In genomic region chr9:137079401-137079787, GRCh38 we compare ENCODE assay signal across 17 cellular contexts. TPM values are rescaled to one million over a fixed set of nuclear protein-coding genes. Genes with fewer than 3 reads are reported as not detected.
DNase-seq lines count a peak whose midpoint lies in the region; ATAC-seq, FAIRE-seq and TF ChIP-seq lines count a peak whose summit lies in the region.
"Had no signal": no experiment of that assay in that cellular context is flagged by ENCODE, and none has a peak within 500 bp of the region (broad histone marks: within the 10 kb centered on the region; RNA-seq: fewer than 3 reads in every experiment).

No MANE protein-coding gene starts in this region.

- H3K4ac ChIP-seq in H9 (ENCODE audit: low read depth, low read length) (no peak overlapping the region), neuronal stem cell (ENCODE audit: low read length) (no peak overlapping the region)

- H3K23ac ChIP-seq in H9 (ENCODE audit: insufficient read length, low read depth, low read length), result no peak overlapping the region
- peak overlapping the region; percentile 75 for H3K23ac ChIP-seq in neuronal stem cell (ENCODE audit: low read depth, low read length, poor library complexity)

- H3K18ac ChIP-seq in H9 (ENCODE audit: insufficient read length, low read depth, low read length) (no peak overlapping the region), neuronal stem cell (ENCODE audit: low read length) (peak overlapping the region; percentile 35)

- H3K9me3 Mint-ChIP-seq in activated naive CD4-positive, alpha-beta T cell treated with anti-CD3 and anti-CD28 coated beads, Interleukin-2, amount 10 ng/mL, durations not matched to agents 7 days and 5 days, result no peaks in the 10 kb centered on the region
- H3K9me3 Mint-ChIP-seq in H9, result no peaks in the 10 kb centered on the region; a peak in 1 of 5 replicates
- H3K9me3 Mint-ChIP-seq in brain, result peaks cover 0 to 3% (median 0%) of the 10 kb centered on the region in 5 experiments

- H3K27me3 ChIP-seq in H9 (ENCODE audit: insufficient read depth, low read length), result peaks cover 7% of the 10 kb centered on the region; the same call in 1 of the 2 replicates
- peaks cover 29 to 92% (median 68%) of the 10 kb centered on the region in 3 experiments for H3K27me3 ChIP-seq in neuronal stem cell (ENCODE audit: control insufficient read depth in 3 of 3, insufficient read depth in 3 of 3, low read depth in 1 of 3, low read length in 3 of 3)

- H2BK120ac ChIP-seq in H9 (ENCODE audit: low read depth, low read length, poor library complexity, severe bottlenecking), result no peak overlapping the region
- no peak overlapping the region for H2BK120ac ChIP-seq in neuronal stem cell (ENCODE audit: low read depth, low read length)

- no peaks in the 10 kb centered on the region for H3K36me3 ChIP-seq in neuronal stem cell (replicated peaks in 1 of 2; ENCODE audit: control insufficient read depth in 2 of 2, insufficient read depth in 2 of 2, low read length in 2 of 2)

- H2AK5ac ChIP-seq in H9 (ENCODE audit: insufficient read length, low read length) (no peak overlapping the region), neuronal stem cell (ENCODE audit: low read depth, low read length) (peak overlapping the region; percentile 82)

- H4K91ac ChIP-seq in H9 (ENCODE audit: insufficient read length, low read depth, low read length), result no peak overlapping the region
- H4K91ac ChIP-seq in neuronal stem cell (ENCODE audit: low read depth, low read length, poor library complexity), result no peak overlapping the region

- peaks cover 3% of the 10 kb centered on the region for H4K20me1 ChIP-seq in H9 (ENCODE audit: control insufficient read depth, insufficient read depth, insufficient read length)

- TF ChIP-seq CTCF in H9 (conservative IDR thresholded peaks at IDR 0.05) (no peak), brain (conservative IDR thresholded peaks at IDR 0.05) (no peak)

- H3K4me3 Mint-ChIP-seq in activated naive CD4-positive, alpha-beta T cell treated with anti-CD3 and anti-CD28 coated beads, Interleukin-2, amount 10 ng/mL, durations not matched to agents 7 days and 5 days, result peak overlapping the region; percentile 56
- H3K4me3 Mint-ChIP-seq in H9 (peak overlapping the region in 1 of 2 experiments; percentile 68; a peak in 1 of 5 replicates), brain (peak overlapping the region in 3 of 5 experiments; percentile 40 to 60 (median 41))

- TF ChIP-seq POLR2A in GM12892 (IDR thresholded peaks at IDR 0.05; ENCODE audit: low read depth, low read length), result no peak

- H3K4me3 ChIP-seq in neuronal stem cell (ENCODE audit: low read length in 2 of 2), result no peak overlapping the region
- H3K4me3 ChIP-seq: coronary artery had no signal

- no peak overlapping the region for H3K27ac Mint-ChIP-seq in activated naive CD4-positive, alpha-beta T cell treated with anti-CD3 and anti-CD28 coated beads, Interleukin-2, amount 10 ng/mL, durations not matched to agents 7 days and 5 days
- H3K27ac Mint-ChIP-seq in H9 (no peak overlapping the region), brain (no peak overlapping the region)

- H2BK12ac ChIP-seq in H9 (ENCODE audit: insufficient read length, low read depth, low read length) (no peak overlapping the region), neuronal stem cell (ENCODE audit: low read length) (no peak overlapping the region)

- peaks cover 29% of the 10 kb centered on the region for H3K36me3 Mint-ChIP-seq in activated naive CD4-positive, alpha-beta T cell treated with anti-CD3 and anti-CD28 coated beads, Interleukin-2, amount 10 ng/mL, durations not matched to agents 7 days and 5 days
- no peaks in the 10 kb centered on the region; a peak in 1 of 7 replicates for H3K36me3 Mint-ChIP-seq in H9 (ENCODE audit: insufficient read depth in 1 of 3, low read depth in 3 of 3)
- peaks cover 6% of the 10 kb centered on the region for H3K36me3 Mint-ChIP-seq in brain

- H3K9ac ChIP-seq in H9 (ENCODE audit: extremely low read depth, insufficient read length, low read length) (no peak overlapping the region), neuronal stem cell (ENCODE audit: low read depth, low read length, poor library complexity) (no peak overlapping the region)

- H3K27me3 Mint-ChIP-seq in activated naive CD4-positive, alpha-beta T cell treated with anti-CD3 and anti-CD28 coated beads, Interleukin-2, amount 10 ng/mL, durations not matched to agents 7 days and 5 days, result peaks cover 13% of the 10 kb centered on the region
- H3K27me3 Mint-ChIP-seq in H9 (ENCODE audit: low read depth) (peaks cover 44% of the 10 kb centered on the region), brain (peaks cover 90% of the 10 kb centered on the region)

- H3K4me2 ChIP-seq in H9 (ENCODE audit: insufficient read depth, insufficient read length, low read length), result peak overlapping the region; percentile 77
- H3K4me2 ChIP-seq in neuronal stem cell (ENCODE audit: insufficient read depth, low read length, poor library complexity, severe bottlenecking), result no peak overlapping the region

- H3K79me2 ChIP-seq in H9 (ENCODE audit: insufficient read depth, low read length), result no peaks in the 10 kb centered on the region

- H3K4me1 ChIP-seq in H9 (ENCODE audit: insufficient read depth, low read length), result peaks cover 3% of the 10 kb centered on the region; the same call in 1 of the 2 replicates
- peaks cover 8 to 11% of the 10 kb centered on the region in 2 donors for H3K4me1 ChIP-seq in neuronal stem cell (ENCODE audit: control insufficient read depth in 2 of 2, insufficient read depth in 1 of 2, low read depth in 1 of 2, low read length in 2 of 2)

- no peak for FAIRE-seq in GM12892 (lab: Jason Lieb, UNC)

- H3K79me1 ChIP-seq in H9 (ENCODE audit: insufficient read depth, low read depth, low read length, poor library complexity, severe bottlenecking) (no peaks in the 10 kb centered on the region), neuronal stem cell (ENCODE audit: low read depth, low read length) (peaks cover 4% of the 10 kb centered on the region)

- WGBS in H9 (ENCODE audit: extremely low coverage, insufficient read length, low lambda C conversion rate), result no CpG with 5 or more reads among the region's 13 CpGs
- WGBS in neuronal stem cell (ENCODE audit: extremely low coverage in 2 of 2, insufficient read length in 2 of 2, insufficient replicate concordance in 1 of 2), 2 donors, result no CpG with 5 or more reads among the region's 13 CpGs

- H2BK15ac ChIP-seq in H9 (ENCODE audit: low read depth, low read length) (no peak overlapping the region; the same call in 1 of the 2 replicates), neuronal stem cell (ENCODE audit: low read length) (peak overlapping the region; percentile 28)

- H3K14ac ChIP-seq in H9 (ENCODE audit: insufficient read depth, low read length), result no peak overlapping the region; the same call in 1 of the 2 replicates
- peak overlapping the region; percentile 39 for H3K14ac ChIP-seq in neuronal stem cell (ENCODE audit: low read length)

- H3K27ac ChIP-seq in H9 (ENCODE audit: insufficient read length, low read depth, low read length) (no peak overlapping the region), neuronal stem cell (replicated peaks; ENCODE audit: low read length) (no peak overlapping the region)
- H3K27ac ChIP-seq: coronary artery, foreskin keratinocyte had no signal

- peaks cover 17% of the 10 kb centered on the region for H3K23me2 ChIP-seq in H9 (ENCODE audit: insufficient read length, low read depth, low read length, poor library complexity, severe bottlenecking)

- H2BK5ac ChIP-seq in H9 (ENCODE audit: insufficient read length, low read length) (no peak overlapping the region), neuronal stem cell (ENCODE audit: low read length) (no peak overlapping the region)

- CTCF ChIA-PET in activated naive CD4-positive, alpha-beta T cell treated with anti-CD3 and anti-CD28 coated beads, Interleukin-2, amount 10 ng/mL, durations not matched to agents 7 days and 5 days (lab: Charles Lee), result interaction anchor here (0.8 to 1.1 kb wide), 2 partner anchors 12 to 44 kb away, joined by 3 read pairs; no protein-coding TSS in a partner anchor

- H4K8ac ChIP-seq in H9 (replicated peaks; ENCODE audit: insufficient read length, low read depth, low read length) (no peak overlapping the region), neuronal stem cell (ENCODE audit: low read depth, low read length) (no peak overlapping the region)

- no peak for DNase-seq in activated naive CD4-positive, alpha-beta T cell treated with anti-CD3 and anti-CD28 coated beads, Interleukin-2, amount 10 ng/mL, durations not matched to agents 7 days and 5 days
- DNase-seq in activated naive CD4-positive, alpha-beta T cell treated with Interleukin-2 at 50 U/mL for 16 hours, result no peak
- no peak for DNase-seq in H9
- DNase-seq in neuronal stem cell (ENCODE audit: low spot score), result no peak
- no peak for DNase-seq in GM12892 (ENCODE audit: insufficient read length)
- DNase-seq: COR-L47, foreskin keratinocyte, midbrain, NCI-H1105 treated with DMSO at 0.1 percent for 48 hours, nucleus accumbens, Right ventricle myocardium superior had no signal

- ATAC-seq in GM18868 (IDR thresholded peaks at IDR 0.05; ENCODE audit: unreplicated experiment) (no peak), HG02973 (IDR thresholded peaks at IDR 0.05; ENCODE audit: unreplicated experiment) (no peak)
- ATAC-seq: foreskin keratinocyte had no signal

- no peak overlapping the region for H2BK20ac ChIP-seq in H9 (ENCODE audit: low read depth, low read length, poor library complexity, severe bottlenecking)

- no peak overlapping the region for H3K56ac ChIP-seq in H9 (ENCODE audit: insufficient read length, low read depth, low read length)

- H3K9me3 ChIP-seq in H9 (ENCODE audit: control insufficient read depth, low read depth, low read length) (no peaks in the 10 kb centered on the region), neuronal stem cell (replicated peaks in 1 of 2; ENCODE audit: control insufficient read depth in 2 of 2, insufficient read depth in 1 of 2, low read depth in 1 of 2, low read length in 2 of 2) (peaks cover 0 to 10% of the 10 kb centered on the region in 2 donors)
- H3K9me3 ChIP-seq: tibial nerve had no signal

- H2AFZ ChIP-seq in H9 (ENCODE audit: low read length), result no peak overlapping the region
- no peak overlapping the region for H2AFZ ChIP-seq in neuronal stem cell (ENCODE audit: low read length)

- no peak overlapping the region for H3T11ph ChIP-seq in H9 (ENCODE audit: low read length)

- H3K4me1 Mint-ChIP-seq in activated naive CD4-positive, alpha-beta T cell treated with anti-CD3 and anti-CD28 coated beads, Interleukin-2, amount 10 ng/mL, durations not matched to agents 7 days and 5 days, result peaks cover 11% of the 10 kb centered on the region
- H3K4me1 Mint-ChIP-seq in H9, result peaks cover 18 to 31% of the 10 kb centered on the region in 2 experiments
- H3K4me1 Mint-ChIP-seq in brain, result peaks cover 8% of the 10 kb centered on the region

- no peak overlapping the region for H4K5ac ChIP-seq in H9 (ENCODE audit: insufficient read length, low read depth, low read length)

RNA-seq across cellular contexts. Expression of gene UAP1L1, which starts 2.1 kb away (rescaled TPM):
- 5.6 and 6.6 TPM in 2 replicates for total RNA-seq in H9 (2021)
- 24.1 TPM for polyA plus RNA-seq in brain (ENCODE audit: insufficient read depth, low read depth, low replicate concordance)
- polyA plus RNA-seq in neuronal stem cell (2013, experiment 1 of 2), result 0.17 TPM
- polyA plus RNA-seq in neuronal stem cell (2013, experiment 2 of 2), result 0.19 TPM
- 15.9 TPM for polyA plus RNA-seq in GM12892 (2012; ENCODE audit: missing spikeins)

RNA-seq across cellular contexts. Expression of gene MAN1B1, which starts 7.4 kb away (rescaled TPM):
- total RNA-seq in H9 (2021), result 32.7 and 34.9 TPM in 2 replicates
- 65.1 TPM for polyA plus RNA-seq in brain (ENCODE audit: insufficient read depth, low read depth, low replicate concordance)
- polyA plus RNA-seq in neuronal stem cell (2013, experiment 1 of 2), result 23.6 TPM
- 22.2 TPM for polyA plus RNA-seq in neuronal stem cell (2013, experiment 2 of 2)
- polyA plus RNA-seq in GM12892 (2012; ENCODE audit: missing spikeins), result 23.2 TPM

RNA-seq across cellular contexts. Expression of gene SAPCD2, which starts 9.0 kb away (rescaled TPM):
- total RNA-seq in H9 (2021), result 29.8 and 30.0 TPM in 2 replicates
- 65.8 TPM for polyA plus RNA-seq in brain (ENCODE audit: insufficient read depth, low read depth, low replicate concordance)
- polyA plus RNA-seq in neuronal stem cell (2013, experiment 1 of 2), result 15.6 TPM
- 16.0 TPM for polyA plus RNA-seq in neuronal stem cell (2013, experiment 2 of 2)
- polyA plus RNA-seq in GM12892 (2012; ENCODE audit: missing spikeins), result 2.5 TPM

RNA-seq across cellular contexts. Expression of gene ENTPD2, which starts 25.5 kb away (rescaled TPM):
- total RNA-seq in H9 (2021), result 4.0 and 5.1 TPM in 2 replicates
- polyA plus RNA-seq in brain (ENCODE audit: insufficient read depth, low read depth, low replicate concordance), result 66.8 TPM
- 0.01 TPM for polyA plus RNA-seq in neuronal stem cell (2013, experiment 1 of 2)
- polyA plus RNA-seq in neuronal stem cell (2013, experiment 2 of 2), result not detected
- polyA plus RNA-seq in GM12892 (2012; ENCODE audit: missing spikeins), result 1.6 TPM
- polyA plus RNA-seq: AG04450 had no signal

RNA-seq across cellular contexts. Expression of gene NPDC1, which starts 33.4 kb away (rescaled TPM):
- total RNA-seq in H9 (2021), result 51.8 and 57.6 TPM in 2 replicates
- 210 TPM for polyA plus RNA-seq in brain (ENCODE audit: insufficient read depth, low read depth, low replicate concordance)
- 41.2 TPM for polyA plus RNA-seq in neuronal stem cell (2013, experiment 1 of 2)
- 37.6 TPM for polyA plus RNA-seq in neuronal stem cell (2013, experiment 2 of 2)
- polyA plus RNA-seq in GM12892 (2012; ENCODE audit: missing spikeins), result 0.19 TPM
